8 cellular contexts compared by ENCODE assay signal in genomic region chr14:57390037-57390805, GRCh38. TPM values are rescaled to one million over a fixed set of nuclear protein-coding genes. Genes with fewer than 3 reads are reported as not detected.
DNase-seq lines count a peak whose midpoint lies in the region; TF ChIP-seq lines count a peak whose summit lies in the region.

Gene NAA30, plus strand, starts transcription at chr14:57390586. Its CDS starts 372 bp downstream, at chr14:57390958.

- H3K9ac ChIP-seq in SK-N-MC (ENCODE audit: insufficient read length), result peak within 1 kb of the TSS; percentile 86

- peak; percentile 91 for DNase-seq in GM06990 (ENCODE audit: extremely low read depth, insufficient read length)
- peak; percentile 93 for DNase-seq in HFFc6
- peak; percentile 89 for DNase-seq in NAMALWA (ENCODE audit: low spot score)
- DNase-seq in SK-N-MC (ENCODE audit: low read depth, low spot score), result peak; percentile 78
- peak; percentile 97 for DNase-seq in activated naive CD4-positive, alpha-beta T cell treated with anti-CD3 and anti-CD28 coated beads, Interleukin-2, amount 10 ng/mL, durations not matched to agents 7 days and 5 days
- DNase-seq in glomerular endothelial cell (ENCODE audit: extremely low read depth, low read depth, low spot score), result no peak
- DNase-seq in occipital lobe (lab: John Stamatoyannopoulos, UW), result peak; percentile 87
- DNase-seq in suprapubic skin (ENCODE audit: low spot score in 2 of 2), result peak; percentile 94 to 95

- WGBS in suprapubic skin, result under 1% methylated on average over 28 of the region's 62 CpGs

- H3K9me3 ChIP-seq in SK-N-MC (ENCODE audit: low read depth, low read length) (no peaks in the 10 kb centered on the region), suprapubic skin (no peaks in the 10 kb centered on the region)

- H3K27ac Mint-ChIP-seq in HFFc6, result peak within 1 kb of the TSS; percentile 86
- H3K27ac Mint-ChIP-seq in activated naive CD4-positive, alpha-beta T cell treated with anti-CD3 and anti-CD28 coated beads, Interleukin-2, amount 10 ng/mL, durations not matched to agents 7 days and 5 days, result peak within 1 kb of the TSS; percentile 90

- no peaks in the 10 kb centered on the region for H3K9me3 Mint-ChIP-seq in HFFc6
- H3K9me3 Mint-ChIP-seq in activated naive CD4-positive, alpha-beta T cell treated with anti-CD3 and anti-CD28 coated beads, Interleukin-2, amount 10 ng/mL, durations not matched to agents 7 days and 5 days, result no peaks in the 10 kb centered on the region

- peak within 1 kb of the TSS; percentile 91 for H3K4me3 ChIP-seq in GM06990 (replicated peaks; ENCODE audit: low read depth, low read length)
- peak within 1 kb of the TSS; percentile 91 for H3K4me3 ChIP-seq in SK-N-MC
- peak within 1 kb of the TSS; percentile 99 for H3K4me3 ChIP-seq in suprapubic skin

- peaks cover 16% of the 10 kb centered on the region for H3K36me3 Mint-ChIP-seq in HFFc6 (ENCODE audit: low read depth)
- peaks cover 16% of the 10 kb centered on the region for H3K36me3 Mint-ChIP-seq in activated naive CD4-positive, alpha-beta T cell treated with anti-CD3 and anti-CD28 coated beads, Interleukin-2, amount 10 ng/mL, durations not matched to agents 7 days and 5 days

- TF ChIP-seq POLR2A in suprapubic skin (IDR thresholded peaks at IDR 0.05), result no peak

- H3K27me3 Mint-ChIP-seq in HFFc6 (ENCODE audit: insufficient read depth), result no peaks in the 10 kb centered on the region
- H3K27me3 Mint-ChIP-seq in activated naive CD4-positive, alpha-beta T cell treated with anti-CD3 and anti-CD28 coated beads, Interleukin-2, amount 10 ng/mL, durations not matched to agents 7 days and 5 days, result peaks cover 7% of the 10 kb centered on the region

- no peaks in the 10 kb centered on the region for H3K27me3 ChIP-seq in GM06990 (replicated peaks; ENCODE audit: control insufficient read depth, insufficient read depth, low read length)
- no peaks in the 10 kb centered on the region for H3K27me3 ChIP-seq in suprapubic skin

- H3K27ac ChIP-seq in SK-N-MC, result no peak within 1 kb of the TSS
- peak within 1 kb of the TSS; percentile 94 for H3K27ac ChIP-seq in suprapubic skin

- CTCF ChIA-PET in activated naive CD4-positive, alpha-beta T cell treated with anti-CD3 and anti-CD28 coated beads, Interleukin-2, amount 10 ng/mL, durations not matched to agents 7 days and 5 days (lab: Charles Lee), result interaction anchor here (1.4 to 1.7 kb wide), 2 partner anchors 9 to 121 kb away, joined by 3 to 4 read pairs; no protein-coding TSS in a partner anchor

- peaks cover 47% of the 10 kb centered on the region for H3K4me1 Mint-ChIP-seq in HFFc6 (ENCODE audit: low read depth)
- peaks cover 41% of the 10 kb centered on the region for H3K4me1 Mint-ChIP-seq in activated naive CD4-positive, alpha-beta T cell treated with anti-CD3 and anti-CD28 coated beads, Interleukin-2, amount 10 ng/mL, durations not matched to agents 7 days and 5 days

- peak within 1 kb of the TSS; percentile 92 for H3K4me3 Mint-ChIP-seq in HFFc6
- H3K4me3 Mint-ChIP-seq in activated naive CD4-positive, alpha-beta T cell treated with anti-CD3 and anti-CD28 coated beads, Interleukin-2, amount 10 ng/mL, durations not matched to agents 7 days and 5 days, result peak within 1 kb of the TSS; percentile 93

- no peak for TF ChIP-seq CTCF in GM06990 (IDR thresholded peaks at IDR 0.05; ENCODE audit: insufficient read depth, low read length, poor library complexity, severe bottlenecking)
- peak; percentile 35; the same call in 1 of the 2 replicates for TF ChIP-seq CTCF in HFFc6 (IDR thresholded peaks at IDR 0.05)
- TF ChIP-seq CTCF in suprapubic skin (IDR thresholded peaks at IDR 0.05), result no peak

- H3K4me1 ChIP-seq in suprapubic skin, result peaks cover 34% of the 10 kb centered on the region

- no peaks in the 10 kb centered on the region for H3K36me3 ChIP-seq in GM06990 (ENCODE audit: control insufficient read depth, insufficient read depth, low read length)
- H3K36me3 ChIP-seq in SK-N-MC (ENCODE audit: insufficient read depth, low read length), result peaks cover 32% of the 10 kb centered on the region; the same call in 1 of the 2 replicates
- H3K36me3 ChIP-seq in suprapubic skin, result no peaks in the 10 kb centered on the region

- TF ChIP-seq EP300 in suprapubic skin (IDR thresholded peaks at IDR 0.05), result no peak

RNA-seq across cellular contexts. Expression of gene NAA30, which starts in this region (rescaled TPM):
- 10 to 100 TPM; 20.0 to 22.7 (median 20.7) TPM for total RNA-seq in HFFc6 (2021; fragmentation: NEBNext Ultra II Directional; extraction: Animal tissue kit (Norgen Biotek cat#: 25700))
- 18.0 and 21.9 TPM in 2 replicates for total RNA-seq in glomerular endothelial cell
- total RNA-seq in occipital lobe, result 80.2 TPM
- total RNA-seq in suprapubic skin, result 10 to 100 TPM; 11.6 to 17.7 (median 16.7) TPM
